Comparison of ENCODE assay signal across 8 cellular contexts in the genomic region with DNA sequence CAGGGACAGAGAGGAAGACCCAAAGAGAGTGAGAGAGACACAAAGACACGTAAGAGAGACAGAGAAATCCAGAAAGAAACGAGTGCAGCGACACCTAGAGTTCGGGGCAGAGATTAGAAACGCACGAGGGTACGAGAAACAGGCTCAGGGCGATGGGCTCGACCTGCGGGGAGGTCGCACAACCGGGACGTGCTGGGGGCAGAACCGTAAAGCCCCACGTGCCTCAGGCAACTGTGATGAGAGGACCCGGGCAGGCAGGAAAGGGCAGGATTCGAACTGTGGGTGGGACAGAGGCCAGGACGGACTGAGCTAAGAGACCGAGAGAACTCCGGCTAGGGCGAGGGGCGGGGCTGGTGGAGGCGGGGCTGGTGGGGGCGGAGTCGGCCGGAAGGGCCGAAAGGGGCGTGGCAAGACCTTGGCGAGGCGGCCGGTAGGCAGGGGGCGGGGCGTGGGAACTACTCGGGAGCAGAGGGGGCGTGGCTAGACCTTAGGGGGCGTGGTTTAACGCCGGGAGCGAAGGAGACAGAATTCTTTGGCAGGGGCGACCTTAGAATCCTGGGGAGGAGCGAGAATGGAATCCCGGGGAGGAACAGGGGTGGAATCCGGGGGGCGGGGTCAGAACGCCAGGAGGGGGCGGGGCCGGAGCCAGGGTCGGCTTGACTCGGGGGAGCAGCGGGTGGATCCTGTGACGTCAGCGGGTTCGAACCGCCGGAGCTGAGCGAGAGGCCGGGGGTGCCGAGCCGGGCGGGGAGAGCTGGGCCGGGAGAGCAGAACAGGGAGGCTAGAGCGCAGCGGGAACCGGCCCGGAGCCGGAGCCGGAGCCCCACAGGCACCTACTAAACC. TPM values are rescaled to one million over a fixed set of nuclear protein-coding genes. Genes with fewer than 3 reads are reported as not detected.
A peak's percentile ranks its signal among the peaks of the same experiment; 100 is the strongest.
DNase-seq lines count a peak whose midpoint lies in the region; ATAC-seq and TF ChIP-seq lines count a peak whose summit lies in the region.

Gene NECTIN2, plus strand, starts transcription at position 686 of the 843 bp plus-strand sequence. CDS start 229 bp downstream, outside the sequence.

- H3K4me1 ChIP-seq in spleen = peaks cover 8 to 77% (median 59%) of the 10 kb centered on the region in 6 donors

- H3K36me3 ChIP-seq in spleen = no peaks in the 10 kb centered on the region

- peak within 1 kb of the TSS; percentile 76 to 99 (median 95) for H3K27ac Mint-ChIP-seq in CD14-positive monocyte

- H3K4me3 Mint-ChIP-seq in CD14-positive monocyte = peak within 1 kb of the TSS; percentile 96 to 98

- peaks cover 14 to 26% (median 26%) of the 10 kb centered on the region in 3 donors for H3K27me3 Mint-ChIP-seq in CD14-positive monocyte (ENCODE audit: low read depth in 3 of 3)

- peaks cover 0 to 6% of the 10 kb centered on the region in 2 donors for H3K36me3 Mint-ChIP-seq in CD14-positive monocyte

- peak within 1 kb of the TSS; percentile 79 to 98 (median 94) for H3K27ac ChIP-seq in spleen

- ATAC-seq in HG02642 (IDR thresholded peaks at IDR 0.05; ENCODE audit: poor library complexity, unreplicated experiment) (peak; percentile 41), GM19324 (IDR thresholded peaks at IDR 0.05; ENCODE audit: low FRiP score, unreplicated experiment) (no peak)
- peak; percentile 57 to 65 for ATAC-seq in activated CD4-positive, CD25-positive, alpha-beta regulatory T cell treated with anti-CD3 and anti-CD28 coated beads, Interleukin-2, amount 50 U/mL, for 24 hours

- peak within 1 kb of the TSS; percentile 56 to 79 (median 66) for H3K4me3 ChIP-seq in spleen

- no peaks in the 10 kb centered on the region for H3K9me3 ChIP-seq in spleen

- 0 to 1% (median 1%) methylated on average over 54 to 67 of the region's 67 CpGs for WGBS in spleen, 5 donors

- peak in 1 of 3 donors; percentile 53 for TF ChIP-seq POLR2A in spleen (IDR thresholded peaks at IDR 0.05)

- peaks cover 0 to 40% (median 7%) of the 10 kb centered on the region in 7 donors for H3K27me3 ChIP-seq in spleen (replicated peaks in 1 of 7)

- H3K4me1 Mint-ChIP-seq in CD14-positive monocyte = peaks cover 38% of the 10 kb centered on the region

- intact Hi-C loops in CD14-positive monocyte (cut with micrococcal nuclease) (loop anchor here (2.0 to 10.0 kb wide), 7 partner anchors 45 to 271 kb away; partner anchors contain the start of genes CLPTM1 (in 1 of the 2) and TOMM40 (in 1 of the 2)), spleen (cut with DNase I; ENCODE audit: low total_unique reads) (no loop called here)

- DNase-seq in CD14-positive monocyte (ENCODE audit: low spot score) (peak; percentile 97), NCI-H345 (lab: John Stamatoyannopoulos, UW) (peak; percentile 92), islet precursor cell (peak; percentile 100), spleen (peak; percentile 97)
- peak; percentile 63 for DNase-seq in central memory CD4-positive, alpha-beta T cell

- peaks cover 0 to 3% (median 0%) of the 10 kb centered on the region in 7 donors for H3K9me3 Mint-ChIP-seq in CD14-positive monocyte

- peak; percentile 3 for TF ChIP-seq CTCF in CD14-positive monocyte (IDR thresholded peaks at IDR 0.05)
- TF ChIP-seq CTCF in spleen (IDR thresholded peaks at IDR 0.05 in 8 of 11, conservative IDR thresholded peaks at IDR 0.05 in 3 of 11) = peak; percentile 37 to 92 (median 66)

RNA-seq across cellular contexts. Expression of gene NECTIN2, which starts in this region (rescaled TPM):
- polyA plus RNA-seq in CD14-positive monocyte (10 to 100 TPM in 1 of 2 donors, 1 to 10 TPM in 1; 5.6 to 18.2 TPM), spleen (10 to 100 TPM; 14.3 to 57.1 (median 41.6) TPM)
- 100 to 1,000 TPM in 4 of 7 donors, 10 to 100 TPM in 3; 94.1 to 136 (median 101) TPM for total RNA-seq in spleen
